ENCODE assay signal across 18 cellular contexts in genomic region chr9:104232781-104233341, GRCh38.
A peak's percentile ranks its signal among the peaks of the same experiment; 100 is the strongest.
DNase-seq lines count a peak whose midpoint lies in the region; TF ChIP-seq lines count a peak whose summit lies in the region.
"Had no signal": no experiment of that assay in that cellular context is flagged by ENCODE, and none has a peak within 500 bp of the region (broad histone marks: within the 10 kb centered on the region; RNA-seq: fewer than 3 reads in every experiment).

No MANE protein-coding gene starts in this region.

- H3K4me3 Mint-ChIP-seq in activated CD4-positive, alpha-beta memory T cell treated with anti-CD3 and anti-CD28 coated beads for 36 hours = no peak overlapping the region
- H3K4me3 Mint-ChIP-seq: memory B cell had no signal

- no peak for TF ChIP-seq CTCF in astrocyte of the spinal cord (IDR thresholded peaks at IDR 0.05; ENCODE audit: low read depth, low read length)

- no peak overlapping the region for H3K27ac Mint-ChIP-seq in activated CD4-positive, alpha-beta memory T cell treated with anti-CD3 and anti-CD28 coated beads for 36 hours
- H3K27ac Mint-ChIP-seq: memory B cell had no signal

- CTCF ChIA-PET in HEK293T (lab: Yijun Ruan, JAX) = no interaction called here
- CTCF ChIA-PET in activated CD4-positive, alpha-beta memory T cell treated with anti-CD3 and anti-CD28 coated beads for 36 hours (lab: Charles Lee) = no interaction called here

- peak; percentile 94 for DNase-seq in A172 (ENCODE audit: low spot score)
- peak; percentile 24 for DNase-seq in M059J (ENCODE audit: low read depth)
- peak; percentile 52 for DNase-seq in astrocyte of the spinal cord (ENCODE audit: low read depth, low spot score)
- DNase-seq in glomerular visceral epithelial cell (ENCODE audit: extremely low spot score) = peak; percentile 32
- DNase-seq in NCI-H2196 treated with DMSO at 0.1 percent for 48 hours (lab: John Stamatoyannopoulos, UW; ENCODE audit: unreplicated experiment) = no peak
- DNase-seq in HEK293T (ENCODE audit: extremely low spot score) = no peak
- DNase-seq in activated CD4-positive, alpha-beta memory T cell treated with anti-CD3 and anti-CD28 coated beads for 36 hours = no peak
- no peak for DNase-seq in activated effector memory CD4-positive, alpha-beta T cell treated with Interleukin-2 at 50 U/mL for 16 hours
- DNase-seq: activated CD4-positive, alpha-beta T cell treated with anti-CD3 and anti-CD28 coated beads, Interleukin-2, amount 50 U/mL, for 48 hours; central memory CD4-positive, alpha-beta T cell; KG1; NCI-H1436 treated with DMSO at 0.1 percent for 48 hours; NCI-H510A; nucleus accumbens; RPMI8226; stimulated activated CD4-positive, alpha-beta T cell treated with anti-CD3 and anti-CD28 coated beads, Interleukin-12 subunit alpha, Interleukin-12 subunit beta, amount 100 ng/mL, for 4 hours; T-helper 9 cell had no signal

- no peaks in the 10 kb centered on the region for H3K27me3 Mint-ChIP-seq in activated CD4-positive, alpha-beta memory T cell treated with anti-CD3 and anti-CD28 coated beads for 36 hours
- H3K27me3 Mint-ChIP-seq: memory B cell had no signal

- in situ Hi-C loops in astrocyte of the spinal cord (cut with HindIII; ENCODE audit: low sequenced_read_pairs) = no loop called here

- H3K9me3 Mint-ChIP-seq in activated CD4-positive, alpha-beta memory T cell treated with anti-CD3 and anti-CD28 coated beads for 36 hours = peaks cover 2% of the 10 kb centered on the region

- no peak overlapping the region for H3K4me3 ChIP-seq in astrocyte of the spinal cord (ENCODE audit: low read depth, low read length)

- H3K36me3 Mint-ChIP-seq in activated CD4-positive, alpha-beta memory T cell treated with anti-CD3 and anti-CD28 coated beads for 36 hours = peaks cover 1% of the 10 kb centered on the region
- H3K36me3 Mint-ChIP-seq: memory B cell had no signal

- intact Hi-C loops in activated CD4-positive, alpha-beta memory T cell treated with anti-CD3 and anti-CD28 coated beads for 36 hours (cut with micrococcal nuclease) = no loop called here

- POLR2A ChIA-PET in HEK293T (lab: Yijun Ruan, JAX) = no interaction called here
- POLR2A ChIA-PET in activated CD4-positive, alpha-beta memory T cell treated with anti-CD3 and anti-CD28 coated beads for 36 hours (lab: Charles Lee) = no interaction called here

- no peaks in the 10 kb centered on the region for H3K4me1 Mint-ChIP-seq in activated CD4-positive, alpha-beta memory T cell treated with anti-CD3 and anti-CD28 coated beads for 36 hours (ENCODE audit: low read depth)
- H3K4me1 Mint-ChIP-seq: memory B cell had no signal

TF ChIP-seq in HEK293T, 16 proteins besides CTCF, POLR2A, EP300 and RAD21:
- TF ChIP-seq FOXA1 (IDR thresholded peaks at IDR 0.05) (no peak), PKNOX1 (IDR thresholded peaks at IDR 0.05) (no peak), TARDBP (IDR thresholded peaks at IDR 0.05) (no peak), FOXK2 (IDR thresholded peaks at IDR 0.05) (no peak), ZNF384 (IDR thresholded peaks at IDR 0.05) (no peak), BHLHE40 (IDR thresholded peaks at IDR 0.05; ENCODE audit: borderline replicate concordance) (no peak), CTBP1 (IDR thresholded peaks at IDR 0.05; ENCODE audit: borderline replicate concordance) (no peak), NFRKB (IDR thresholded peaks at IDR 0.05) (no peak), LEF1 (IDR thresholded peaks at IDR 0.05; ENCODE audit: borderline replicate concordance) (no peak), HDGF (IDR thresholded peaks at IDR 0.05; ENCODE audit: borderline replicate concordance) (no peak)

Comparison
In these comparisons a context has a peak if more than half of its experiments do, and no peak if none do; other contexts are left out.
1. DNase-seq: peak in A172 (single experiment), M059J (single experiment), astrocyte of the spinal cord (single experiment) and glomerular visceral epithelial cell (single experiment); none in NCI-H2196 treated with DMSO at 0.1 percent for 48 hours (single experiment), HEK293T (single experiment), activated CD4-positive, alpha-beta memory T cell treated with anti-CD3 and anti-CD28 coated beads for 36 hours (single experiment) and activated effector memory CD4-positive, alpha-beta T cell treated with Interleukin-2 at 50 U/mL for 16 hours (single experiment).